In genomic region chr1:21667348-21668231, GRCh38 we compare ENCODE assay signal across 19 cellular contexts. TPM values are rescaled to one million over a fixed set of nuclear protein-coding genes. Genes with fewer than 3 reads are reported as not detected.
DNase-seq lines count a peak whose midpoint lies in the region; ATAC-seq, FAIRE-seq and TF ChIP-seq lines count a peak whose summit lies in the region.
"Had no signal": no experiment of that assay in that cellular context is flagged by ENCODE, and none has a peak within 500 bp of the region (broad histone marks: within the 10 kb centered on the region; RNA-seq: fewer than 3 reads in every experiment).

No MANE protein-coding gene starts in this region.

- no peaks in the 10 kb centered on the region for H3K9me1 ChIP-seq in K562 (ENCODE audit: control insufficient read depth, insufficient read depth, low read length)

- H4K20me1 ChIP-seq in K562 (replicated peaks; ENCODE audit: control insufficient read depth, insufficient read depth, low read length): peaks cover 9% of the 10 kb centered on the region; the same call in 1 of the 2 replicates

- no peaks in the 10 kb centered on the region for H3K27me3 ChIP-seq in K562 (ENCODE audit: control insufficient read depth in 2 of 2, insufficient read depth in 2 of 2, low read length in 2 of 2)
- H3K27me3 ChIP-seq: pancreas had no signal

- in situ Hi-C loops in K562 (cut with MboI): loop anchor here (25.0 kb wide), 1 partner anchor 155 kb away; the partner anchor contains the start of gene ALPL

- no peak for TF ChIP-seq EP300 in K562 (IDR thresholded peaks at IDR 0.05; ENCODE audit: low read length)

- no peak overlapping the region for H3K27ac ChIP-seq in K562 (ENCODE audit: extremely low read depth, low read depth, low read length)
- H3K27ac ChIP-seq: pancreas, SJSA1 had no signal

- no peak overlapping the region for H3K4me3 Mint-ChIP-seq in natural killer cell treated with Interleukin-12 subunit alpha and Interleukin-12 subunit beta and Interleukin-15 and Interleukin-18, amount 100 ng/mL, for 72 hours
- H3K4me3 Mint-ChIP-seq in natural killer cell (no peak overlapping the region), mesothelial cell of epicardium (peak overlapping the region; percentile 40), type B pancreatic cell (peak overlapping the region; percentile 68)
- H3K4me3 Mint-ChIP-seq: activated CD4-positive, alpha-beta T cell treated with anti-CD3 and anti-CD28 coated beads for 36 hours had no signal

- POLR2A ChIA-PET in K562 (lab: Yijun Ruan, JAX): interaction anchor here (0.5 to 1.4 kb wide), 3 partner anchors 10 to 71 kb away, joined by 3 to 7 read pairs (median 4); no protein-coding TSS in a partner anchor

- H3K4me1 Mint-ChIP-seq in natural killer cell treated with Interleukin-12 subunit alpha and Interleukin-12 subunit beta and Interleukin-15 and Interleukin-18, amount 100 ng/mL, for 72 hours (ENCODE audit: low read depth in 2 of 2): no peaks in the 10 kb centered on the region
- H3K4me1 Mint-ChIP-seq in natural killer cell (peaks cover 0 to 5% of the 10 kb centered on the region in 2 donors), mesothelial cell of epicardium (peaks cover 6% of the 10 kb centered on the region), type B pancreatic cell (ENCODE audit: unreplicated experiment) (peaks cover 20% of the 10 kb centered on the region)

- TF ChIP-seq POLR2A in K562 (conservative IDR thresholded peaks at IDR 0.05): no peak

- peaks cover 12% of the 10 kb centered on the region for H3K79me2 ChIP-seq in K562 (ENCODE audit: control insufficient read depth, insufficient read depth, low read length)

- no peak for FAIRE-seq in K562 (lab: Jason Lieb, UNC)
- FAIRE-seq in HTR-8/SVneo (lab: Jason Lieb, UNC): no peak
- FAIRE-seq: GM12891, pancreas, small intestine had no signal

- peak overlapping the region; percentile 93 for H3K4me2 ChIP-seq in K562 (ENCODE audit: insufficient read depth, low read length)

- no peak overlapping the region for H3K27ac Mint-ChIP-seq in natural killer cell treated with Interleukin-12 subunit alpha and Interleukin-12 subunit beta and Interleukin-15 and Interleukin-18, amount 100 ng/mL, for 72 hours
- H3K27ac Mint-ChIP-seq in natural killer cell (no peak overlapping the region), mesothelial cell of epicardium (no peak overlapping the region), type B pancreatic cell (peak overlapping the region; percentile 65)

- peak overlapping the region; percentile 63 to 87; a peak in 3 of 4 replicates for H3K9ac ChIP-seq in K562 (ENCODE audit: insufficient read depth in 1 of 2, low read depth in 2 of 2, low read length in 2 of 2)

- no peaks in the 10 kb centered on the region for H3K9me3 Mint-ChIP-seq in natural killer cell treated with Interleukin-12 subunit alpha and Interleukin-12 subunit beta and Interleukin-15 and Interleukin-18, amount 100 ng/mL, for 72 hours
- H3K9me3 Mint-ChIP-seq in natural killer cell (no peaks in the 10 kb centered on the region), mesothelial cell of epicardium (no peaks in the 10 kb centered on the region), type B pancreatic cell (no peaks in the 10 kb centered on the region)
- H3K9me3 Mint-ChIP-seq: activated naive CD4-positive, alpha-beta T cell treated with anti-CD3 and anti-CD28 coated beads, Interleukin-2, amount 50 U/mL, for 72 hours had no signal

- DNase-seq in natural killer cell treated with Interleukin-12 subunit alpha and Interleukin-12 subunit beta and Interleukin-15 and Interleukin-18, amount 100 ng/mL, for 72 hours (ENCODE audit: low spot score): peak; percentile 56
- DNase-seq in natural killer cell (no peak), K562 (ENCODE audit: extremely low read depth in 1 of 4, low spot score in 3 of 4) (no peak), mesothelial cell of epicardium (ENCODE audit: low spot score in 2 of 2, unreplicated experiment in 2 of 2) (no peak), type B pancreatic cell (ENCODE audit: extremely low spot score, unreplicated experiment) (no peak), HPDE6-E6E7 (ENCODE audit: extremely low spot score) (no peak), NK-92 (lab: John Stamatoyannopoulos, UW; ENCODE audit: unreplicated experiment) (no peak), HTR-8/SVneo (ENCODE audit: insufficient read length, low spot score) (no peak)
- DNase-seq: activated CD4-positive, alpha-beta T cell treated with anti-CD3 and anti-CD28 coated beads for 36 hours; effector memory CD4-positive, alpha-beta T cell; GDM1; NCI-H1048; NCI-H526 treated with DMSO at 0.1 percent for 48 hours; PC-3; small intestine had no signal

- peaks cover 8% of the 10 kb centered on the region; the same call in 1 of the 3 replicates for H3K36me3 ChIP-seq in K562 (ENCODE audit: control insufficient read depth, insufficient read depth, low read length)
- H3K36me3 ChIP-seq: pancreas, SJSA1 had no signal

- H3K27me3 Mint-ChIP-seq in natural killer cell treated with Interleukin-12 subunit alpha and Interleukin-12 subunit beta and Interleukin-15 and Interleukin-18, amount 100 ng/mL, for 72 hours: peaks cover 7 to 9% of the 10 kb centered on the region in 2 donors
- peaks cover 15 to 25% of the 10 kb centered on the region in 2 donors for H3K27me3 Mint-ChIP-seq in natural killer cell (ENCODE audit: low read depth in 2 of 2)
- H3K27me3 Mint-ChIP-seq in mesothelial cell of epicardium (ENCODE audit: low read depth): peaks cover 61% of the 10 kb centered on the region
- H3K27me3 Mint-ChIP-seq in type B pancreatic cell: peaks cover 49% of the 10 kb centered on the region

- WGBS in K562 (ENCODE audit: insufficient coverage, low coverage, missing lambda C conversion rate): 81% methylated on average over 9 of the region's 11 CpGs

- CTCF ChIA-PET in K562 (lab: Yijun Ruan, JAX; ENCODE audit: low intra/inter-chr PET ratio): no interaction called here

- no peaks in the 10 kb centered on the region for H3K36me3 Mint-ChIP-seq in natural killer cell treated with Interleukin-12 subunit alpha and Interleukin-12 subunit beta and Interleukin-15 and Interleukin-18, amount 100 ng/mL, for 72 hours
- H3K36me3 Mint-ChIP-seq in natural killer cell: no peaks in the 10 kb centered on the region
- no peaks in the 10 kb centered on the region for H3K36me3 Mint-ChIP-seq in mesothelial cell of epicardium
- no peaks in the 10 kb centered on the region for H3K36me3 Mint-ChIP-seq in type B pancreatic cell
- H3K36me3 Mint-ChIP-seq: activated naive CD4-positive, alpha-beta T cell treated with anti-CD3 and anti-CD28 coated beads, Interleukin-2, amount 50 U/mL, for 72 hours had no signal

- no peak for TF ChIP-seq CTCF in natural killer cell (IDR thresholded peaks at IDR 0.05)
- no peak for TF ChIP-seq CTCF in K562 (IDR thresholded peaks at IDR 0.05 in 2 of 3, conservative IDR thresholded peaks at IDR 0.05 in 1 of 3; ENCODE audit: insufficient read depth in 2 of 3, low read depth in 1 of 3, low read length in 3 of 3)
- TF ChIP-seq CTCF in mesothelial cell of epicardium (IDR thresholded peaks at IDR 0.05; ENCODE audit: unreplicated experiment): no peak
- no peak for TF ChIP-seq CTCF in type B pancreatic cell (conservative IDR thresholded peaks at IDR 0.05)

- H2AFZ ChIP-seq in K562 (ENCODE audit: low read depth, low read length): no peak overlapping the region

- H3K9me3 ChIP-seq in K562 (replicated peaks; ENCODE audit: control insufficient read depth, insufficient read depth, low read depth, low read length): no peaks in the 10 kb centered on the region
- H3K9me3 ChIP-seq: pancreas, SJSA1 had no signal

- intact Hi-C loops in natural killer cell (cut with micrococcal nuclease): no loop called here
- intact Hi-C loops in K562 (cut with micrococcal nuclease): no loop called here

- no peak for TF ChIP-seq RAD21 in K562 (CRISPR knock-in tag; conservative IDR thresholded peaks at IDR 0.05 in 1 of 2, IDR thresholded peaks at IDR 0.05 in 1 of 2)

- H3K4me3 ChIP-seq in K562: no peak overlapping the region
- H3K4me3 ChIP-seq: SJSA1 had no signal

- ATAC-seq in natural killer cell treated with Interleukin-12 subunit alpha and Interleukin-12 subunit beta and Interleukin-15 and Interleukin-18, amount 100 ng/mL, for 72 hours: no peak
- ATAC-seq in natural killer cell: no peak
- no peak for ATAC-seq in K562
- ATAC-seq: activated CD4-positive, alpha-beta T cell treated with anti-CD3 and anti-CD28 coated beads for 36 hours; activated naive CD4-positive, alpha-beta T cell treated with anti-CD3 and anti-CD28 coated beads, Interleukin-2, amount 50 U/mL, for 72 hours; PC-3 had no signal

- peaks cover 29 to 49% of the 10 kb centered on the region in 2 experiments for H3K4me1 ChIP-seq in K562 (replicated peaks in 1 of 2; ENCODE audit: control insufficient read depth in 2 of 2, insufficient read depth in 2 of 2, low read length in 2 of 2)

- BruUV-seq in K562 (replicated peaks; lab: Mats Ljungman, UMichigan): TSS peak; percentile 29

TF ChIP-seq in K562, 482 proteins besides CTCF, POLR2A, EP300 and RAD21 (continues in another document):
- TF ChIP-seq ATF1 (CRISPR knock-in tag; IDR thresholded peaks at IDR 0.05) (no peak), ATF1 (tag; IDR thresholded peaks at IDR 0.05) (no peak)

RNA-seq across cellular contexts. Expression of gene RAP1GAP, which starts 1.6 kb away (rescaled TPM):
- total RNA-seq in natural killer cell treated with Interleukin-12 subunit alpha and Interleukin-12 subunit beta and Interleukin-15 and Interleukin-18, amount 100 ng/mL, for 72 hours: under 1 TPM in 1 of 2 donors, not detected in 1; 0.19 TPM
- total RNA-seq in natural killer cell (1 to 10 TPM in 1 of 3 donors, under 1 TPM in 1, not detected in 1; 0.47 to 1.1 TPM), K562 (2014; rRNA removed) (19.2 and 28.0 TPM in 2 replicates), K562 (2014; rRNA removed; fragmentation: Illumina TruSeq; extraction: Trizol) (7.0 and 7.3 TPM in 2 replicates), K562 (2015; rRNA removed; fragmentation: Illumina TruSeq; extraction: Trizol) (9.5 and 9.7 TPM in 2 replicates), K562 (2021) (30.2 and 31.0 TPM in 2 replicates), mesothelial cell of epicardium (7.1 to 10.2 TPM (median 8.0 TPM) in 3 replicates), type B pancreatic cell (ENCODE audit: low replicate concordance) (18.5 and 20.3 TPM in 2 replicates)
- total RNA-seq in K562 (2011; cell fraction: chromatin; rRNA removed; ENCODE audit: low replicate concordance): 41.9 and 97.0 TPM in 2 replicates
- total RNA-seq in K562 (2011; cell fraction: nucleolus; rRNA removed): 41.8 and 44.9 TPM in 2 replicates
- 34.0 and 35.7 TPM in 2 replicates for total RNA-seq in K562 (2011; cell fraction: nucleoplasm; rRNA removed)
- polyA plus RNA-seq in K562 (2011; rRNA removed) (30.2 and 36.0 TPM in 2 replicates), K562 (2014; fragmentation: Illumina TruSeq; extraction: Trizol) (23.5 and 26.5 TPM in 2 replicates), K562 (2014; fragmentation: Nextera tagmentation; extraction: Ambion mirVana) (under 1 TPM; 0.29 to 0.51 TPM), K562 (2014; rRNA removed) (21.7 and 22.3 TPM in 2 replicates)
- polyA plus RNA-seq in K562 (2011; cell fraction: cytosol; rRNA removed): 27.3 and 36.3 TPM in 2 replicates
- 68.0 and 110 TPM in 2 replicates for polyA plus RNA-seq in K562 (2011; cell fraction: nucleus; rRNA removed)
- polyA plus RNA-seq in K562 (2012): 23.3 and 41.5 TPM in 2 replicates
- 25.4 and 27.5 TPM in 2 replicates for polyA minus RNA-seq in K562 (2011; rRNA and poly(A)+ RNA removed)
- polyA minus RNA-seq in K562 (2011; cell fraction: cytosol; rRNA and poly(A)+ RNA removed): 22.4 and 26.1 TPM in 2 replicates
- polyA minus RNA-seq in K562 (2011; cell fraction: nucleus; rRNA and poly(A)+ RNA removed): 26.9 and 27.0 TPM in 2 replicates

Comparison
In these comparisons a context has a peak if more than half of its experiments do, and no peak if none do; other contexts are left out.
1. H3K4me3 Mint-ChIP-seq: peak in mesothelial cell of epicardium (single experiment) and type B pancreatic cell (single experiment); none in natural killer cell treated with Interleukin-12 subunit alpha and Interleukin-12 subunit beta and Interleukin-15 and Interleukin-18, amount 100 ng/mL, for 72 hours (single experiment) and natural killer cell (single experiment).